In genomic region chr2:227813229-227813561, GRCh38 we compare ENCODE assay signal across 1 cellular context.
TF ChIP-seq lines count a peak whose summit lies in the region.

No MANE protein-coding gene starts in this region.

TF ChIP-seq in HepG2, 621 proteins besides CTCF, POLR2A, EP300 and RAD21 (continued from another document and continues in another):
- TF ChIP-seq CENPBD1 (CRISPR knock-in tag; IDR thresholded peaks at IDR 0.05; ENCODE audit: borderline replicate concordance, low read depth) (no peak), TEAD3 (CRISPR knock-in tag; optimal IDR thresholded peaks at IDR 0.05; ENCODE audit: borderline replicate concordance) (peak; percentile 98), PRDM4 (CRISPR knock-in tag; IDR thresholded peaks at IDR 0.05; ENCODE audit: borderline replicate concordance) (no peak), ZBTB38 (CRISPR knock-in tag; IDR thresholded peaks at IDR 0.05) (no peak), ZSCAN9 (CRISPR knock-in tag; IDR thresholded peaks at IDR 0.05; ENCODE audit: borderline replicate concordance) (peak; percentile 60; the same call in 1 of the 2 replicates), SMC3 (IDR thresholded peaks at IDR 0.05; ENCODE audit: low read length) (no peak), ZNF382 (CRISPR knock-in tag; IDR thresholded peaks at IDR 0.05; ENCODE audit: borderline replicate concordance) (no peak), HINFP (CRISPR knock-in tag; IDR thresholded peaks at IDR 0.05; ENCODE audit: low read depth) (no peak), ATF1 (CRISPR knock-in tag; IDR thresholded peaks at IDR 0.05) (no peak), ZBTB7A (CRISPR knock-in tag; IDR thresholded peaks at IDR 0.05) (peak; percentile 72), ZNF777 (CRISPR knock-in tag; IDR thresholded peaks at IDR 0.05) (no peak), TFAP4 (IDR thresholded peaks at IDR 0.05; ENCODE audit: borderline replicate concordance, low read depth) (peak; percentile 80), TFE3 (CRISPR knock-in tag; IDR thresholded peaks at IDR 0.05) (peak; percentile 92), HMGXB4 (CRISPR knock-in tag; IDR thresholded peaks at IDR 0.05; ENCODE audit: borderline replicate concordance in 1 of 2, low read depth in 1 of 2) (no peak), FOXA1 (IDR thresholded peaks at IDR 0.05) (no peak), FOXA1 (CRISPR knock-in tag; IDR thresholded peaks at IDR 0.05) (peak; percentile 42; the same call in 1 of the 2 replicates), ZNF414 (CRISPR knock-in tag; IDR thresholded peaks at IDR 0.05) (no peak), CHCHD3 (CRISPR knock-in tag; IDR thresholded peaks at IDR 0.05) (no peak), TOPORS (CRISPR knock-in tag; IDR thresholded peaks at IDR 0.05) (0 out of 2 replicates have a peak, but pooled peaks have one; percentile 52), ZNF574 (CRISPR knock-in tag; IDR thresholded peaks at IDR 0.05) (no peak), MAF1 (CRISPR knock-in tag; IDR thresholded peaks at IDR 0.05; ENCODE audit: borderline replicate concordance) (no peak), MYNN (CRISPR knock-in tag; IDR thresholded peaks at IDR 0.05; ENCODE audit: low read depth) (no peak), MTF2 (CRISPR knock-in tag; IDR thresholded peaks at IDR 0.05; ENCODE audit: borderline replicate concordance) (no peak), SCMH1 (CRISPR knock-in tag; IDR thresholded peaks at IDR 0.05; ENCODE audit: borderline replicate concordance) (no peak), NCOA2 (CRISPR knock-in tag; IDR thresholded peaks at IDR 0.05) (no peak), TEF (CRISPR knock-in tag; IDR thresholded peaks at IDR 0.05) (no peak), MLX (CRISPR knock-in tag; IDR thresholded peaks at IDR 0.05) (no peak), TGIF2 (CRISPR knock-in tag; IDR thresholded peaks at IDR 0.05) (no peak), KDM3A (CRISPR knock-in tag; IDR thresholded peaks at IDR 0.05; ENCODE audit: low read depth) (0 out of 2 replicates have a peak, but pooled peaks have one; percentile 16), ZFP82 (CRISPR knock-in tag; IDR thresholded peaks at IDR 0.05; ENCODE audit: borderline replicate concordance) (no peak), RFXANK (CRISPR knock-in tag; IDR thresholded peaks at IDR 0.05) (peak; percentile 28; the same call in 1 of the 2 replicates), ZNF33A (CRISPR knock-in tag; IDR thresholded peaks at IDR 0.05; ENCODE audit: borderline replicate concordance) (no peak), ZNF34 (CRISPR knock-in tag; IDR thresholded peaks at IDR 0.05; ENCODE audit: borderline replicate concordance) (no peak), EEA1 (CRISPR knock-in tag; IDR thresholded peaks at IDR 0.05; ENCODE audit: borderline replicate concordance) (no peak), ISL2 (CRISPR knock-in tag; IDR thresholded peaks at IDR 0.05) (no peak), REXO4 (CRISPR knock-in tag; IDR thresholded peaks at IDR 0.05; ENCODE audit: borderline replicate concordance) (no peak), PHF5A (CRISPR knock-in tag; IDR thresholded peaks at IDR 0.05; ENCODE audit: low read depth, unreplicated experiment) (peak; percentile 36), ZNF468 (CRISPR knock-in tag; IDR thresholded peaks at IDR 0.05) (no peak), KMT2B (CRISPR knock-in tag; IDR thresholded peaks at IDR 0.05) (0 out of 2 replicates have a peak, but pooled peaks have one; percentile 34), RNF2 (conservative IDR thresholded peaks at IDR 0.05; ENCODE audit: low read depth) (0 out of 2 replicates have a peak, but pooled peaks have one; percentile 11), GATAD1 (CRISPR knock-in tag; IDR thresholded peaks at IDR 0.05) (peak; percentile 70; the same call in 1 of the 2 replicates), ZNF547 (CRISPR knock-in tag; IDR thresholded peaks at IDR 0.05) (0 out of 2 replicates have a peak, but pooled peaks have one; percentile 1), ZNF710 (CRISPR knock-in tag; IDR thresholded peaks at IDR 0.05; ENCODE audit: borderline replicate concordance) (no peak), GFI1 (CRISPR knock-in tag; IDR thresholded peaks at IDR 0.05; ENCODE audit: borderline replicate concordance) (no peak), ZNF510 (CRISPR knock-in tag; IDR thresholded peaks at IDR 0.05; ENCODE audit: low read depth) (0 out of 2 replicates have a peak, but pooled peaks have one; percentile 27), KLF15 (CRISPR knock-in tag; IDR thresholded peaks at IDR 0.05; ENCODE audit: borderline replicate concordance) (no peak), TAF1 (CRISPR knock-in tag; IDR thresholded peaks at IDR 0.05) (no peak), ZNF564 (CRISPR knock-in tag; IDR thresholded peaks at IDR 0.05) (no peak), ZNF263 (CRISPR knock-in tag; IDR thresholded peaks at IDR 0.05) (peak; percentile 93), ARNTL (CRISPR knock-in tag; IDR thresholded peaks at IDR 0.05) (no peak), MAX (IDR thresholded peaks at IDR 0.05) (peak; percentile 65; the same call in 1 of the 2 replicates)
